ENCODE assay signal across 7 cellular contexts in genomic region chr7:119343289-119343688, GRCh38.
"Had no signal": no experiment of that assay in that cellular context is flagged by ENCODE, and none has a peak within 500 bp of the region (broad histone marks: within the 10 kb centered on the region; RNA-seq: fewer than 3 reads in every experiment).

No MANE protein-coding gene starts in this region.

- H3K27ac Mint-ChIP-seq: GM23338, H9 had no signal

- DNase-seq: H9, HCEC 1CT, IMR-90, KG1 had no signal

- H3K4me3 Mint-ChIP-seq: GM23338, H9 had no signal

- H3K9me3 Mint-ChIP-seq: GM23338, H9 had no signal

- H3K27ac ChIP-seq: HL-60 had no signal

- H2AFZ ChIP-seq: GM23338 had no signal

- H3K4me1 Mint-ChIP-seq: GM23338, H9 had no signal

- H3K4me3 ChIP-seq: GM23338, K562 had no signal

- ATAC-seq: GM23338, K562 had no signal
